Comparison of ENCODE assay signal across 9 cellular contexts in genomic region chr15:39969871-39970270, GRCh38. TPM values are rescaled to one million over a fixed set of nuclear protein-coding genes. Genes with fewer than 3 reads are reported as not detected.
A peak's percentile ranks its signal among the peaks of the same experiment; 100 is the strongest.
DNase-seq lines count a peak whose midpoint lies in the region; ATAC-seq and TF ChIP-seq lines count a peak whose summit lies in the region.
"Had no signal": no experiment of that assay in that cellular context is flagged by ENCODE, and none has a peak within 500 bp of the region (broad histone marks: within the 10 kb centered on the region; RNA-seq: fewer than 3 reads in every experiment).

No MANE protein-coding gene starts in this region.

- CTCF ChIA-PET in CD8-positive, alpha-beta memory T cell (lab: Charles Lee), result no interaction called here

- H3K27ac ChIP-seq in CD8-positive, alpha-beta memory T cell (ENCODE audit: low read depth, low read length), result no peak overlapping the region

- H3K4me3 ChIP-seq in cardiac fibroblast (replicated peaks in 1 of 2; ENCODE audit: low read depth in 2 of 2, low read length in 2 of 2), result no peak overlapping the region
- H3K4me3 ChIP-seq in CD8-positive, alpha-beta memory T cell (ENCODE audit: low read length), result no peak overlapping the region
- H3K4me3 ChIP-seq: GM12878 had no signal

- no peak for TF ChIP-seq CTCF in cardiac fibroblast (IDR thresholded peaks at IDR 0.05; ENCODE audit: low read depth, low read length)

- peaks cover 21 to 72% (median 36%) of the 10 kb centered on the region in 3 donors for H3K36me3 Mint-ChIP-seq in CD8-positive, alpha-beta memory T cell

- no peaks in the 10 kb centered on the region for H3K27me3 ChIP-seq in CD8-positive, alpha-beta memory T cell (ENCODE audit: insufficient read depth, low read length, poor library complexity, severe bottlenecking)

- no peaks in the 10 kb centered on the region for H3K27me3 Mint-ChIP-seq in CD8-positive, alpha-beta memory T cell

- H3K4me3 Mint-ChIP-seq in CD8-positive, alpha-beta memory T cell, result no peak overlapping the region

- H3K27ac Mint-ChIP-seq in CD8-positive, alpha-beta memory T cell, result peak overlapping the region in 3 of 8 donors; percentile 12 to 50 (median 34)

- no peaks in the 10 kb centered on the region for H3K9me3 Mint-ChIP-seq in CD8-positive, alpha-beta memory T cell

- H3K4me1 Mint-ChIP-seq in CD8-positive, alpha-beta memory T cell, result peaks cover 8 to 21% (median 15%) of the 10 kb centered on the region in 3 donors

- no peak for ATAC-seq in HG03139 (IDR thresholded peaks at IDR 0.05; ENCODE audit: unreplicated experiment)
- ATAC-seq: GM12878 had no signal

- H3K4me1 ChIP-seq in CD8-positive, alpha-beta memory T cell (ENCODE audit: insufficient read depth, low read length), result no peaks in the 10 kb centered on the region

- DNase-seq in AML-193 (lab: John Stamatoyannopoulos, UW), result peak; percentile 14 to 24
- DNase-seq in HPDE6-E6E7 (ENCODE audit: extremely low spot score), result peak; percentile 54
- DNase-seq in cardiac fibroblast (ENCODE audit: low read depth in 2 of 2), result peak; percentile 54 to 88
- DNase-seq in lung microvascular endothelial cell (ENCODE audit: low read depth in 2 of 2), result peak; percentile 72 to 76
- DNase-seq in CD8-positive, alpha-beta memory T cell, result no peak
- no peak for DNase-seq in KG1 (lab: John Stamatoyannopoulos, UW)
- no peak for DNase-seq in activated gamma-delta T cell (lab: John Stamatoyannopoulos, UW)

- peaks cover 17% of the 10 kb centered on the region for H3K36me3 ChIP-seq in CD8-positive, alpha-beta memory T cell (ENCODE audit: insufficient read depth, low read length)

- no peaks in the 10 kb centered on the region for H3K9me3 ChIP-seq in CD8-positive, alpha-beta memory T cell (ENCODE audit: low read length)

- POLR2A ChIA-PET in CD8-positive, alpha-beta memory T cell (lab: Charles Lee), result no interaction called here

RNA-seq across cellular contexts. Expression of gene EIF2AK4, which starts 36.0 kb away (rescaled TPM):
- total RNA-seq in lung microvascular endothelial cell, result 22.0 and 25.8 TPM in 2 replicates
- total RNA-seq in CD8-positive, alpha-beta memory T cell, result 10 to 100 TPM; 23.9 to 24.3 TPM
- 17.0 TPM for polyA plus RNA-seq in CD8-positive, alpha-beta memory T cell

RNA-seq across cellular contexts. Expression of gene GPR176, which starts 49.8 kb away (rescaled TPM):
- 2.4 and 14.4 TPM in 2 replicates for total RNA-seq in lung microvascular endothelial cell
- under 1 TPM in 1 of 2 experiments, not detected in 1; 0.20 TPM for total RNA-seq in CD8-positive, alpha-beta memory T cell
- polyA plus RNA-seq in CD8-positive, alpha-beta memory T cell, result not detected

Comparison
In these comparisons a context has a peak if more than half of its experiments do, and no peak if none do; other contexts are left out.
1. DNase-seq: peak in AML-193 (2 of 2), HPDE6-E6E7 (single experiment), cardiac fibroblast (2 of 2) and lung microvascular endothelial cell (2 of 2); none in CD8-positive, alpha-beta memory T cell (0 of 5), KG1 (single experiment) and activated gamma-delta T cell (single experiment).